8 cellular contexts compared by ENCODE assay signal in genomic region chr1:86156571-86157455, GRCh38. TPM values are rescaled to one million over a fixed set of nuclear protein-coding genes. Genes with fewer than 3 reads are reported as not detected.
A peak's percentile ranks its signal among the peaks of the same experiment; 100 is the strongest.
DNase-seq lines count a peak whose midpoint lies in the region; ATAC-seq and TF ChIP-seq lines count a peak whose summit lies in the region.

Gene COL24A1, minus strand, starts transcription at chr1:86156772. Its CDS starts 376 bp downstream, at chr1:86156396.

- ATAC-seq in HG03460 (IDR thresholded peaks at IDR 0.05; ENCODE audit: unreplicated experiment), result no peak

- CTCF ChIA-PET in CD4-positive, alpha-beta memory T cell (lab: Charles Lee; ENCODE audit: partially characterized antibody), result no interaction called here

- no peak within 1 kb of the TSS for H2AFZ ChIP-seq in trophoblast cell (ENCODE audit: insufficient read depth, low read length, poor library complexity)

- H3K27me3 ChIP-seq in CD4-positive, alpha-beta memory T cell (ENCODE audit: insufficient read depth, low read length), result peaks cover 4% of the 10 kb centered on the region
- H3K27me3 ChIP-seq in HL-60 (ENCODE audit: insufficient read depth, poor library complexity, severe bottlenecking), result peaks cover 40% of the 10 kb centered on the region
- H3K27me3 ChIP-seq in left ventricle myocardium inferior (ENCODE audit: low read depth), result peaks cover 55% of the 10 kb centered on the region
- peaks cover 21% of the 10 kb centered on the region for H3K27me3 ChIP-seq in trophoblast cell (ENCODE audit: insufficient read depth, low read length)

- DNase-seq in CD4-positive, alpha-beta memory T cell, result no peak
- DNase-seq in HL-60 (ENCODE audit: low read depth in 1 of 2, low spot score in 1 of 2) (peak in 1 of 2 experiments; percentile 11), left ventricle myocardium inferior (peak; percentile 44), trophoblast cell (peak in 1 of 2 donors; percentile 30), D341Med (ENCODE audit: low spot score) (no peak), SW480 (ENCODE audit: low spot score) (no peak)
- DNase-seq in activated T-helper 1 cell treated with anti-CD3 and anti-CD28 coated beads, Interleukin-12 subunit alpha, Interleukin-12 subunit beta, Interleukin-2, Interleukin-4 antibody, amounts not matched to agents 30 ng/mL and 10 ng/mL and 1 ng/mL, durations not matched to agents 14 hours and 24 hours and 36 hours (ENCODE audit: low spot score), result no peak

- no peak within 1 kb of the TSS for H3K27ac Mint-ChIP-seq in CD4-positive, alpha-beta memory T cell
- no peak within 1 kb of the TSS for H3K27ac Mint-ChIP-seq in activated T-helper 1 cell treated with anti-CD3 and anti-CD28 coated beads, Interleukin-12 subunit alpha, Interleukin-12 subunit beta, Interleukin-2, Interleukin-4 antibody, amounts not matched to agents 30 ng/mL and 10 ng/mL and 1 ng/mL, durations not matched to agents 14 hours and 24 hours and 36 hours

- H3K14ac ChIP-seq in trophoblast cell (ENCODE audit: low read length), result no peak within 1 kb of the TSS

- peaks cover 0 to 14% (median 7%) of the 10 kb centered on the region in 4 donors for H3K4me1 Mint-ChIP-seq in CD4-positive, alpha-beta memory T cell
- peaks cover 5% of the 10 kb centered on the region for H3K4me1 Mint-ChIP-seq in activated T-helper 1 cell treated with anti-CD3 and anti-CD28 coated beads, Interleukin-12 subunit alpha, Interleukin-12 subunit beta, Interleukin-2, Interleukin-4 antibody, amounts not matched to agents 30 ng/mL and 10 ng/mL and 1 ng/mL, durations not matched to agents 14 hours and 24 hours and 36 hours (ENCODE audit: low read depth)

- peak within 1 kb of the TSS; percentile 41 for H2BK120ac ChIP-seq in trophoblast cell (ENCODE audit: insufficient read depth, low read length, poor library complexity)

- H2BK5ac ChIP-seq in trophoblast cell (ENCODE audit: low read depth, low read length, poor library complexity), result no peak within 1 kb of the TSS

- intact Hi-C loops in CD4-positive, alpha-beta memory T cell (cut with micrococcal nuclease), result no loop called here
- intact Hi-C loops in activated T-helper 1 cell treated with anti-CD3 and anti-CD28 coated beads, Interleukin-12 subunit alpha, Interleukin-12 subunit beta, Interleukin-2, Interleukin-4 antibody, amounts not matched to agents 30 ng/mL and 10 ng/mL and 1 ng/mL, durations not matched to agents 14 hours and 24 hours and 36 hours (cut with micrococcal nuclease), result no loop called here
- intact Hi-C loops in left ventricle myocardium inferior (cut with micrococcal nuclease), result no loop called here

- H3K9me3 Mint-ChIP-seq in CD4-positive, alpha-beta memory T cell, result peaks cover 0 to 12% (median 4%) of the 10 kb centered on the region in 8 donors
- H3K9me3 Mint-ChIP-seq in activated T-helper 1 cell treated with anti-CD3 and anti-CD28 coated beads, Interleukin-12 subunit alpha, Interleukin-12 subunit beta, Interleukin-2, Interleukin-4 antibody, amounts not matched to agents 30 ng/mL and 10 ng/mL and 1 ng/mL, durations not matched to agents 14 hours and 24 hours and 36 hours, result no peaks in the 10 kb centered on the region

- no peaks in the 10 kb centered on the region for H3K36me3 ChIP-seq in CD4-positive, alpha-beta memory T cell (ENCODE audit: insufficient read depth, low read length)
- H3K36me3 ChIP-seq in left ventricle myocardium inferior, result no peaks in the 10 kb centered on the region
- no peaks in the 10 kb centered on the region for H3K36me3 ChIP-seq in trophoblast cell (ENCODE audit: control insufficient read depth in 1 of 2, insufficient read depth in 2 of 2, low read length in 2 of 2)

- H3K4ac ChIP-seq in trophoblast cell (ENCODE audit: low read depth, low read length), result no peak within 1 kb of the TSS

- H3K9ac ChIP-seq in trophoblast cell (ENCODE audit: low read length), result peak within 1 kb of the TSS; percentile 22

- no peak within 1 kb of the TSS for H3K18ac ChIP-seq in trophoblast cell (ENCODE audit: low read length)

- no peak within 1 kb of the TSS for H3K23ac ChIP-seq in trophoblast cell (ENCODE audit: low read length)

- H2BK12ac ChIP-seq in trophoblast cell (ENCODE audit: low read length), result peak within 1 kb of the TSS; percentile 6

- H3K79me1 ChIP-seq in trophoblast cell (ENCODE audit: low read length), result peaks cover 5% of the 10 kb centered on the region

- POLR2A ChIA-PET in CD4-positive, alpha-beta memory T cell (lab: Charles Lee; ENCODE audit: partially characterized antibody), result no interaction called here

- no peak within 1 kb of the TSS for H3K4me3 ChIP-seq in CD4-positive, alpha-beta memory T cell (ENCODE audit: low read length in 2 of 2)
- H3K4me3 ChIP-seq in HL-60 (replicated peaks; ENCODE audit: insufficient read depth, low read length) (peak within 1 kb of the TSS; percentile 40), left ventricle myocardium inferior (peak within 1 kb of the TSS; percentile 61), trophoblast cell (ENCODE audit: low read depth, low read length) (peak within 1 kb of the TSS; percentile 56)

- H3K36me3 Mint-ChIP-seq in CD4-positive, alpha-beta memory T cell, result peaks cover 0 to 5% of the 10 kb centered on the region in 2 donors
- H3K36me3 Mint-ChIP-seq in activated T-helper 1 cell treated with anti-CD3 and anti-CD28 coated beads, Interleukin-12 subunit alpha, Interleukin-12 subunit beta, Interleukin-2, Interleukin-4 antibody, amounts not matched to agents 30 ng/mL and 10 ng/mL and 1 ng/mL, durations not matched to agents 14 hours and 24 hours and 36 hours (ENCODE audit: low read depth), result no peaks in the 10 kb centered on the region

- no peak within 1 kb of the TSS for H4K8ac ChIP-seq in trophoblast cell (ENCODE audit: low read depth, low read length)

- H4K12ac ChIP-seq in trophoblast cell (ENCODE audit: low read depth, low read length), result no peak within 1 kb of the TSS

- H3K9me3 ChIP-seq in CD4-positive, alpha-beta memory T cell (ENCODE audit: control insufficient read depth in 1 of 2, low read length in 2 of 2), result no peaks in the 10 kb centered on the region
- H3K9me3 ChIP-seq in left ventricle myocardium inferior (replicated peaks) (no peaks in the 10 kb centered on the region), trophoblast cell (ENCODE audit: insufficient read depth, low read depth, low read length) (no peaks in the 10 kb centered on the region)

- no peaks in the 10 kb centered on the region for H3K79me2 ChIP-seq in trophoblast cell (ENCODE audit: control insufficient read depth, insufficient read depth, low read length, poor library complexity)

- H4K91ac ChIP-seq in trophoblast cell (ENCODE audit: low read depth, low read length), result peak within 1 kb of the TSS; percentile 19

- H3K27ac ChIP-seq in CD4-positive, alpha-beta memory T cell (ENCODE audit: low read depth, low read length), result no peak within 1 kb of the TSS
- H3K27ac ChIP-seq in HL-60 (replicated peaks) (no peak within 1 kb of the TSS), left ventricle myocardium inferior (replicated peaks) (peak within 1 kb of the TSS; percentile 60), trophoblast cell (ENCODE audit: low read depth, low read length) (no peak within 1 kb of the TSS)

- TF ChIP-seq CTCF in HL-60 (IDR thresholded peaks at IDR 0.05; ENCODE audit: insufficient read depth, low read length), result no peak
- no peak for TF ChIP-seq CTCF in left ventricle myocardium inferior (IDR thresholded peaks at IDR 0.05; ENCODE audit: borderline replicate concordance)

- H3K27me3 Mint-ChIP-seq in CD4-positive, alpha-beta memory T cell, result peaks cover 14 to 22% of the 10 kb centered on the region in 2 donors
- peaks cover 28% of the 10 kb centered on the region for H3K27me3 Mint-ChIP-seq in activated T-helper 1 cell treated with anti-CD3 and anti-CD28 coated beads, Interleukin-12 subunit alpha, Interleukin-12 subunit beta, Interleukin-2, Interleukin-4 antibody, amounts not matched to agents 30 ng/mL and 10 ng/mL and 1 ng/mL, durations not matched to agents 14 hours and 24 hours and 36 hours (ENCODE audit: insufficient read depth)

- peak within 1 kb of the TSS; percentile 93 for H3K4me2 ChIP-seq in trophoblast cell (ENCODE audit: low read length)

- H3K4me3 Mint-ChIP-seq in CD4-positive, alpha-beta memory T cell, result peak within 1 kb of the TSS in 5 of 8 donors; percentile 16 to 63 (median 37)
- H3K4me3 Mint-ChIP-seq in activated T-helper 1 cell treated with anti-CD3 and anti-CD28 coated beads, Interleukin-12 subunit alpha, Interleukin-12 subunit beta, Interleukin-2, Interleukin-4 antibody, amounts not matched to agents 30 ng/mL and 10 ng/mL and 1 ng/mL, durations not matched to agents 14 hours and 24 hours and 36 hours, result peak within 1 kb of the TSS; percentile 41

- H2AK5ac ChIP-seq in trophoblast cell (ENCODE audit: low read length), result no peak within 1 kb of the TSS

- H3K4me1 ChIP-seq in CD4-positive, alpha-beta memory T cell (ENCODE audit: insufficient read depth, low read length), result no peaks in the 10 kb centered on the region
- H3K4me1 ChIP-seq in left ventricle myocardium inferior, result peaks cover 25% of the 10 kb centered on the region
- peaks cover 25% of the 10 kb centered on the region in 2 experiments for H3K4me1 ChIP-seq in trophoblast cell (ENCODE audit: control insufficient read depth in 1 of 2, insufficient read depth in 2 of 2, low read length in 2 of 2)

- no CpG with 5 or more reads among the region's 52 CpGs for WGBS in trophoblast cell (ENCODE audit: extremely low coverage, insufficient coverage, insufficient read length)

RNA-seq across cellular contexts. Expression of gene COL24A1, which starts in this region (rescaled TPM):
- total RNA-seq in CD4-positive, alpha-beta memory T cell, result under 1 TPM; 0.09 to 0.14 TPM
- polyA plus RNA-seq in CD4-positive, alpha-beta memory T cell, result not detected
- total RNA-seq in activated T-helper 1 cell treated with anti-CD3 and anti-CD28 coated beads, Interleukin-12 subunit alpha, Interleukin-12 subunit beta, Interleukin-2, Interleukin-4 antibody, amounts not matched to agents 30 ng/mL and 10 ng/mL and 1 ng/mL, durations not matched to agents 14 hours and 24 hours and 36 hours, result 0.05 TPM in 1 of 2 replicates, not detected in the other
- 0.74 TPM for total RNA-seq in left ventricle myocardium inferior
- 0.10 and 0.18 TPM in 2 replicates for polyA plus RNA-seq in trophoblast cell (2013)

Comparison
In these comparisons a context has a peak if more than half of its experiments do, and no peak if none do; other contexts are left out.
1. Peak in DNase-seq, H3K4me3 ChIP-seq and H3K27ac ChIP-seq in left ventricle myocardium inferior; RNA of the gene not detected or under 1 TPM.
2. H3K4me3 ChIP-seq: peak in HL-60 (single experiment) and trophoblast cell (single experiment); none in CD4-positive, alpha-beta memory T cell (0 of 2).